ENCODE assay signal across 9 cellular contexts in the genomic region with DNA sequence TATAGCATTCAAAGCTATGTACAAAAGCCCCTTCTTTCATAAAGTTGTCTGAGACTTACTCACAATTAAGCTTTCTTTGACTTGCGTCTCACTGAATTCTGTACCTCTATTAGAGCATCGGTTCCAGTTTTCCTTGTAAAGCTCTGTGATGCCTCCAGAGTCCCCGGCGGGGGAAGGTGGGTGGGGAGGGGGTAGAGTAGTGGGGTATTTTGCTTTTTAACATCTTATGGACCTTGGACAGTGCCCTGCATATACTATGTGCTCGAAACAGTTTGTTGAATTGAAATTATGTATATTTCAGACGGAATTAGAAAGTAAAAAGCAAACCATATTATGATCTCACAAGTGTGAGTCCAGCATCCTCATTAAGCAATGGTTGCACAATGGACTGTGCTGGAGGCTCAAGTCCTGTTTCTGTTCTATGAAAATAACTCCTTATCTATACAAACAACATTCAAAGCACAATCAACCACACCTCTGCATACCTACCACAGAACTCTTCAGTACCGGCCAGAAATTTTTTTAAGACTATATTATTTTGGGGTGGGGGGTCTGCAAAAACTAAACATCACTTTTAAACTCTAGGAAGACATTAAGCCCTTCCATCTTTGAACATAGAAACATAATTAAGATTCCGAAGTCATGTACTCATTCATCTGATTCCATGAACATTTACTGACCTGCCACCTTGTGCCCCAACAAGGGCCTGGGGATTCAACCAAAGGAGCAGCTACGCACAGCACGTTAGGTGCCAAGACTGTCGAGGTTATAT. TPM values are rescaled to one million over a fixed set of nuclear protein-coding genes. Genes with fewer than 3 reads are reported as not detected.
DNase-seq lines count a peak whose midpoint lies in the region; ATAC-seq and TF ChIP-seq lines count a peak whose summit lies in the region.
"Had no signal": no experiment of that assay in that cellular context is flagged by ENCODE, and none has a peak within 500 bp of the region (broad histone marks: within the 10 kb centered on the region; RNA-seq: fewer than 3 reads in every experiment).

No MANE protein-coding gene starts in this region.

- intact Hi-C loops in CD4-positive, alpha-beta memory T cell (cut with micrococcal nuclease) = loop anchor here (1.0 to 10.0 kb wide), 9 partner anchors 7 to 1348 kb away; a partner anchor contains a TSS
- intact Hi-C loops in IMR-90 (cut with micrococcal nuclease) = loop anchor here (1.0 to 5.0 kb wide), 2 partner anchors 34 to 142 kb away; no protein-coding TSS in a partner anchor
- intact Hi-C loops in naive thymus-derived CD4-positive, alpha-beta T cell (cut with micrococcal nuclease) = loop anchor here (2.0 to 5.0 kb wide), 6 partner anchors 16 to 1251 kb away; a partner anchor contains a TSS

- H3K36me3 Mint-ChIP-seq in CD4-positive, alpha-beta memory T cell = peaks cover 24 to 33% of the 10 kb centered on the region in 2 donors
- H3K36me3 Mint-ChIP-seq in naive thymus-derived CD4-positive, alpha-beta T cell = peaks cover 6 to 29% (median 23%) of the 10 kb centered on the region in 5 donors

- POLR2A ChIA-PET in CD4-positive, alpha-beta memory T cell (lab: Charles Lee; ENCODE audit: partially characterized antibody) = interaction anchor here (1.0 to 6.7 kb wide), 13 partner anchors 7 to 663 kb away, joined by 3 to 155 read pairs (median 6); a partner anchor contains a TSS
- POLR2A ChIA-PET in IMR-90 (lab: Charles Lee; ENCODE audit: unreplicated experiment) = interaction anchor here (1.0 kb wide), 1 partner anchor 8 kb away, joined by 4 read pairs; no protein-coding TSS in a partner anchor
- POLR2A ChIA-PET in naive thymus-derived CD4-positive, alpha-beta T cell (lab: Charles Lee) = interaction anchor here (0.6 to 6.6 kb wide), 18 partner anchors 9 to 606 kb away, joined by 3 to 58 read pairs (median 4); a partner anchor contains a TSS

- no peak for TF ChIP-seq CTCF in IMR-90 (conservative IDR thresholded peaks at IDR 0.05; ENCODE audit: low read depth, low read length)

- peak overlapping the region; percentile 92 for H3K4me2 ChIP-seq in IMR-90 (ENCODE audit: low read depth, low read length)

- peak overlapping the region; percentile 64 for H3K56ac ChIP-seq in IMR-90 (ENCODE audit: extremely low read depth, insufficient read depth, low read length)

- H3K27me3 Mint-ChIP-seq in CD4-positive, alpha-beta memory T cell = no peaks in the 10 kb centered on the region
- H3K27me3 Mint-ChIP-seq in naive thymus-derived CD4-positive, alpha-beta T cell = no peaks in the 10 kb centered on the region
- H3K27me3 Mint-ChIP-seq: memory B cell had no signal

- H3K9ac ChIP-seq in IMR-90 (ENCODE audit: low read depth, low read length) = peak overlapping the region; percentile 87

- H3K9me3 ChIP-seq in CD4-positive, alpha-beta memory T cell (ENCODE audit: control insufficient read depth in 1 of 2, low read length in 2 of 2) = no peaks in the 10 kb centered on the region
- no peaks in the 10 kb centered on the region for H3K9me3 ChIP-seq in IMR-90 (ENCODE audit: control insufficient read depth, insufficient read depth, low read length)
- no peaks in the 10 kb centered on the region for H3K9me3 ChIP-seq in effector memory CD4-positive, alpha-beta T cell (ENCODE audit: control insufficient read depth, low read length)
- H3K9me3 ChIP-seq in naive thymus-derived CD4-positive, alpha-beta T cell (ENCODE audit: control insufficient read depth in 2 of 3, low read length in 3 of 3) = no peaks in the 10 kb centered on the region

- peaks cover 30 to 52% of the 10 kb centered on the region in 2 experiments for H3K79me1 ChIP-seq in IMR-90 (ENCODE audit: low read depth in 1 of 2, low read length in 2 of 2)

- H2BK120ac ChIP-seq in IMR-90 (ENCODE audit: low read depth, low read length) = peak overlapping the region; percentile 68

- H3K9me1 ChIP-seq in IMR-90 (ENCODE audit: insufficient read depth, low read length) = peaks cover 24% of the 10 kb centered on the region

- peak overlapping the region; percentile 93 for H2AK9ac ChIP-seq in IMR-90 (replicated peaks; ENCODE audit: low read depth, low read length, poor library complexity)

- ATAC-seq in IMR-90 (ENCODE audit: low read depth) (peak; percentile 2), GM18861 (IDR thresholded peaks at IDR 0.05; ENCODE audit: unreplicated experiment) (no peak)
- peak; percentile 6 for ATAC-seq in naive thymus-derived CD4-positive, alpha-beta T cell

- no peak overlapping the region for H3K27ac Mint-ChIP-seq in CD4-positive, alpha-beta memory T cell
- H3K27ac Mint-ChIP-seq in naive thymus-derived CD4-positive, alpha-beta T cell = no peak overlapping the region
- H3K27ac Mint-ChIP-seq: memory B cell had no signal

- peak overlapping the region; percentile 63; the same call in 1 of the 3 replicates for H2BK15ac ChIP-seq in IMR-90 (ENCODE audit: low read depth, low read length)

- H4K5ac ChIP-seq in IMR-90 (ENCODE audit: low read depth, low read length) = peak overlapping the region; percentile 46; the same call in 1 of the 2 replicates

- H3K4me1 ChIP-seq in CD4-positive, alpha-beta memory T cell (ENCODE audit: insufficient read depth, low read length) = peaks cover 71% of the 10 kb centered on the region
- H3K4me1 ChIP-seq in IMR-90 (ENCODE audit: control insufficient read depth, insufficient read depth, low read length) = peaks cover 12% of the 10 kb centered on the region
- H3K4me1 ChIP-seq in effector memory CD4-positive, alpha-beta T cell (ENCODE audit: control insufficient read depth, insufficient read depth, low read length, poor library complexity, severe bottlenecking) = peaks cover 39% of the 10 kb centered on the region
- peaks cover 45 to 48% of the 10 kb centered on the region in 2 donors for H3K4me1 ChIP-seq in naive thymus-derived CD4-positive, alpha-beta T cell (ENCODE audit: control insufficient read depth in 2 of 2, insufficient read depth in 2 of 2, low read length in 2 of 2)

- BruUV-seq in IMR-90 (replicated peaks; lab: Mats Ljungman, UMichigan) = no TSS peak

- no peak overlapping the region for H2BK20ac ChIP-seq in IMR-90 (ENCODE audit: low read depth, low read length)

- peak overlapping the region; percentile 93 for H2AFZ ChIP-seq in IMR-90 (replicated peaks; ENCODE audit: low read length, poor library complexity)

- peak overlapping the region; percentile 66 for H3K18ac ChIP-seq in IMR-90 (ENCODE audit: low read depth, low read length)

- H3K4me1 Mint-ChIP-seq in CD4-positive, alpha-beta memory T cell = peaks cover 28 to 49% (median 33%) of the 10 kb centered on the region in 4 donors
- peaks cover 28 to 50% (median 42%) of the 10 kb centered on the region in 7 donors for H3K4me1 Mint-ChIP-seq in naive thymus-derived CD4-positive, alpha-beta T cell

- peaks cover 15% of the 10 kb centered on the region; the same call in 1 of the 2 replicates for H4K20me1 ChIP-seq in IMR-90 (ENCODE audit: insufficient read depth, low read length)

- peak overlapping the region; percentile 19 to 59; a peak in 3 of 4 replicates for H4K8ac ChIP-seq in IMR-90 (ENCODE audit: low read depth in 2 of 2, low read length in 2 of 2)

- no peak for TF ChIP-seq POLR2A in IMR-90 (IDR thresholded peaks at IDR 0.05; ENCODE audit: low read depth, low read length)

- H2BK5ac ChIP-seq in IMR-90 (ENCODE audit: low read depth, low read length, poor library complexity, severe bottlenecking) = peak overlapping the region; percentile 83

- dilution Hi-C loops in IMR-90 (cut with HindIII; ENCODE audit: low sequenced_read_pairs, unreplicated experiment) = no loop called here

- 0% methylated on average over 4 of the region's 11 CpGs; no CpG with 5 or more reads in 1 of the 2 experiments for WGBS in IMR-90 (ENCODE audit: extremely low coverage in 2 of 2, insufficient read length in 1 of 2), 2 experiments

- no peak for DNase-seq in CD4-positive, alpha-beta memory T cell
- DNase-seq in IMR-90 = peak; percentile 30
- no peak for DNase-seq in effector memory CD4-positive, alpha-beta T cell
- DNase-seq in naive thymus-derived CD4-positive, alpha-beta T cell = no peak
- no peak for DNase-seq in activated naive CD4-positive, alpha-beta T cell (lab: John Stamatoyannopoulos, UW)
- no peak for DNase-seq in inferior parietal cortex (ENCODE audit: extremely low spot score)
- DNase-seq in 8988T = no peak

- no peaks in the 10 kb centered on the region for H3K27me3 ChIP-seq in CD4-positive, alpha-beta memory T cell (ENCODE audit: insufficient read depth, low read length)
- H3K27me3 ChIP-seq in IMR-90 (ENCODE audit: control insufficient read depth, insufficient read depth, low read length) = no peaks in the 10 kb centered on the region
- H3K27me3 ChIP-seq in effector memory CD4-positive, alpha-beta T cell (replicated peaks; ENCODE audit: control insufficient read depth, insufficient read depth, low read length, poor library complexity, severe bottlenecking) = no peaks in the 10 kb centered on the region
- H3K27me3 ChIP-seq in naive thymus-derived CD4-positive, alpha-beta T cell (ENCODE audit: control insufficient read depth in 2 of 2, insufficient read depth in 2 of 2, low read length in 2 of 2) = no peaks in the 10 kb centered on the region

- in situ Hi-C loops in IMR-90 (cut with MboI; ENCODE audit: low sequenced_read_pairs) = no loop called here

- H2AK5ac ChIP-seq in IMR-90 (ENCODE audit: low read depth, low read length) = peak overlapping the region; percentile 76; the same call in 1 of the 2 replicates

- CTCF ChIA-PET in CD4-positive, alpha-beta memory T cell (lab: Charles Lee; ENCODE audit: partially characterized antibody) = interaction anchor here (1.1 to 4.2 kb wide), 11 partner anchors 7 to 163 kb away, joined by 3 to 28 read pairs (median 6); no protein-coding TSS in a partner anchor
- CTCF ChIA-PET in IMR-90 (lab: Yijun Ruan, JAX) = interaction anchor here (0.5 to 1.7 kb wide), 4 partner anchors 17 to 223 kb away, joined by 3 to 5 read pairs (median 4); no protein-coding TSS in a partner anchor
- CTCF ChIA-PET in naive thymus-derived CD4-positive, alpha-beta T cell (lab: Charles Lee) = interaction anchor here (0.5 to 2.3 kb wide), 4 partner anchors 8 to 230 kb away, joined by 3 to 8 read pairs (median 5); no protein-coding TSS in a partner anchor

- peak overlapping the region; percentile 92 to 95 for H3K4me3 ChIP-seq in CD4-positive, alpha-beta memory T cell (ENCODE audit: low read length in 2 of 2)
- H3K4me3 ChIP-seq in IMR-90 (ENCODE audit: insufficient read depth, low read depth, low read length) = peak overlapping the region; percentile 82
- H3K4me3 ChIP-seq in effector memory CD4-positive, alpha-beta T cell (ENCODE audit: insufficient read depth, low read depth, low read length, poor library complexity, severe bottlenecking) = peak overlapping the region; percentile 100
- H3K4me3 ChIP-seq in naive thymus-derived CD4-positive, alpha-beta T cell (ENCODE audit: low read length) = peak overlapping the region; percentile 69

- no peak overlapping the region for H3K4me3 Mint-ChIP-seq in CD4-positive, alpha-beta memory T cell
- no peak overlapping the region for H3K4me3 Mint-ChIP-seq in naive thymus-derived CD4-positive, alpha-beta T cell
- H3K4me3 Mint-ChIP-seq: memory B cell had no signal

- peak overlapping the region; percentile 40 for H4K91ac ChIP-seq in IMR-90 (ENCODE audit: insufficient read depth, low read depth, low read length)

- TF ChIP-seq RAD21 in IMR-90 (IDR thresholded peaks at IDR 0.05; ENCODE audit: low read length) = no peak

- H3K9me3 Mint-ChIP-seq in CD4-positive, alpha-beta memory T cell = peaks cover 0 to 4% (median 0%) of the 10 kb centered on the region in 8 donors
- peaks cover 0 to 6% (median 0%) of the 10 kb centered on the region in 11 donors for H3K9me3 Mint-ChIP-seq in naive thymus-derived CD4-positive, alpha-beta T cell

- peak overlapping the region; percentile 68 for H3K4ac ChIP-seq in IMR-90 (ENCODE audit: low read depth, low read length)

- H3K23ac ChIP-seq in IMR-90 (ENCODE audit: low read depth, low read length) = peak overlapping the region; percentile 85

- H3K36me3 ChIP-seq in CD4-positive, alpha-beta memory T cell (ENCODE audit: insufficient read depth, low read length) = peaks cover 28% of the 10 kb centered on the region
- peaks cover 10% of the 10 kb centered on the region for H3K36me3 ChIP-seq in IMR-90 (ENCODE audit: control insufficient read depth, insufficient read depth, low read length)
- H3K36me3 ChIP-seq in effector memory CD4-positive, alpha-beta T cell (ENCODE audit: control insufficient read depth, insufficient read depth, low read length) = peaks cover 18% of the 10 kb centered on the region
- H3K36me3 ChIP-seq in naive thymus-derived CD4-positive, alpha-beta T cell (ENCODE audit: control insufficient read depth in 2 of 3, insufficient read depth in 3 of 3, low read length in 3 of 3) = peaks cover 9 to 13% (median 10%) of the 10 kb centered on the region in 3 experiments

- H3K14ac ChIP-seq in IMR-90 (replicated peaks; ENCODE audit: low read depth, low read length) = peak overlapping the region; percentile 92

- peak overlapping the region; percentile 89 for H3K27ac ChIP-seq in CD4-positive, alpha-beta memory T cell (ENCODE audit: low read depth, low read length)
- peak overlapping the region; percentile 82 for H3K27ac ChIP-seq in IMR-90 (ENCODE audit: insufficient read depth, low read length)
- H3K27ac ChIP-seq in effector memory CD4-positive, alpha-beta T cell (ENCODE audit: insufficient read depth, low read length, poor library complexity, severe bottlenecking) = peak overlapping the region; percentile 91
- H3K27ac ChIP-seq in naive thymus-derived CD4-positive, alpha-beta T cell (ENCODE audit: low read depth, low read length) = peak overlapping the region; percentile 87

RNA-seq across cellular contexts. Expression of a gene that starts 0.9 kb away (rescaled TPM):
- 100 to 1,000 TPM; 130 TPM for total RNA-seq in CD4-positive, alpha-beta memory T cell
- 100 to 1,000 TPM; 221 to 230 TPM for polyA plus RNA-seq in CD4-positive, alpha-beta memory T cell
- 67.9 and 80.3 TPM in 2 replicates for total RNA-seq in IMR-90 (2012; rRNA removed)
- 42.6 and 43.2 TPM in 2 replicates for polyA plus RNA-seq in IMR-90 (2012; rRNA removed)
- polyA plus RNA-seq in IMR-90 (2012; cell fraction: cytosol; rRNA removed) = 17.3 and 19.3 TPM in 2 replicates
- 17.0 and 40.3 TPM in 2 replicates for polyA plus RNA-seq in IMR-90 (2012; cell fraction: nucleus; rRNA removed; ENCODE audit: low replicate concordance)
- total RNA-seq in naive thymus-derived CD4-positive, alpha-beta T cell = 1,000 to 10,000 TPM in 1 of 5 experiments, 10 to 100 TPM in 4; 74.1 to 1,177 (median 89.6) TPM
- polyA plus RNA-seq in naive thymus-derived CD4-positive, alpha-beta T cell = 100 to 1,000 TPM; 221 to 244 TPM
